Comparison of ENCODE assay signal across 8 cellular contexts in genomic region chrX:2609431-2610238, GRCh38.
DNase-seq lines count a peak whose midpoint lies in the region; ATAC-seq and TF ChIP-seq lines count a peak whose summit lies in the region.

No MANE protein-coding gene starts in this region.

- H2BK12ac ChIP-seq in trophoblast cell (ENCODE audit: low read length), result no peak overlapping the region

- DNase-seq in A673 (ENCODE audit: low spot score) (peak; percentile 67), NT2/D1 (ENCODE audit: low read depth, low spot score) (no peak), trophoblast cell (peak in 1 of 2 donors; percentile 26), HuH-7.5 (ENCODE audit: low spot score) (no peak), DMS79 treated with DMSO at 0.1 percent for 48 hours (lab: John Stamatoyannopoulos, UW) (no peak)

- peak; percentile 44 for ATAC-seq in GM19328 (IDR thresholded peaks at IDR 0.05; ENCODE audit: unreplicated experiment)
- ATAC-seq in activated CD4-positive, CD25-positive, alpha-beta regulatory T cell treated with anti-CD3 and anti-CD28 coated beads, Interleukin-2, amount 50 U/mL, for 24 hours, result no peak

- peak overlapping the region; percentile 71 for H4K8ac ChIP-seq in trophoblast cell (ENCODE audit: low read depth, low read length)

- H3K4me2 ChIP-seq in trophoblast cell (ENCODE audit: low read length), result peak overlapping the region; percentile 90

- peak overlapping the region; percentile 79 for H3K14ac ChIP-seq in trophoblast cell (ENCODE audit: low read length)

- peak overlapping the region; percentile 87 for H2BK5ac ChIP-seq in trophoblast cell (ENCODE audit: low read depth, low read length, poor library complexity)

- peaks cover 10% of the 10 kb centered on the region for H3K79me2 ChIP-seq in trophoblast cell (ENCODE audit: control insufficient read depth, insufficient read depth, low read length, poor library complexity)

- H3K27ac ChIP-seq in A673 (ENCODE audit: low read depth, low read length, poor library complexity, severe bottlenecking) (peak overlapping the region; percentile 80), esophagus (ENCODE audit: low read depth in 2 of 2, low read length in 1 of 2) (peak overlapping the region; percentile 77 to 88), trophoblast cell (ENCODE audit: low read depth, low read length) (peak overlapping the region; percentile 65)

- peak overlapping the region; percentile 16 for H4K12ac ChIP-seq in trophoblast cell (ENCODE audit: low read depth, low read length)

- WGBS in esophagus, 2 donors, result 0% methylated on average over 41 to 44 of the region's 44 CpGs
- no CpG with 5 or more reads among the region's 44 CpGs for WGBS in trophoblast cell (ENCODE audit: extremely low coverage, insufficient coverage, insufficient read length)

- H2AK5ac ChIP-seq in trophoblast cell (ENCODE audit: low read length), result no peak overlapping the region

- POLR2A ChIA-PET in A673 (lab: Charles Lee; ENCODE audit: low non-redundant PET), result no interaction called here

- H3K18ac ChIP-seq in trophoblast cell (ENCODE audit: low read length), result peak overlapping the region; percentile 90

- peaks cover 15% of the 10 kb centered on the region for H3K36me3 ChIP-seq in A673 (ENCODE audit: insufficient read depth, low read length, poor library complexity, severe bottlenecking)
- H3K36me3 ChIP-seq in NT2/D1 (ENCODE audit: insufficient read depth, insufficient read length, low read length), result peaks cover 28% of the 10 kb centered on the region
- H3K36me3 ChIP-seq in esophagus (ENCODE audit: control insufficient read depth in 2 of 2, insufficient read depth in 2 of 2, low read length in 1 of 2), result peaks cover 0 to 4% of the 10 kb centered on the region in 2 donors
- peaks cover 0 to 5% of the 10 kb centered on the region in 2 experiments for H3K36me3 ChIP-seq in trophoblast cell (ENCODE audit: control insufficient read depth in 1 of 2, insufficient read depth in 2 of 2, low read length in 2 of 2)

- no peaks in the 10 kb centered on the region for H3K27me3 ChIP-seq in A673 (replicated peaks; ENCODE audit: insufficient read depth, low read depth, low read length, poor library complexity)
- no peaks in the 10 kb centered on the region for H3K27me3 ChIP-seq in NT2/D1 (ENCODE audit: insufficient read depth, insufficient read length)
- H3K27me3 ChIP-seq in esophagus (ENCODE audit: control insufficient read depth in 1 of 2, insufficient read depth in 2 of 2, low read length in 2 of 2), result no peaks in the 10 kb centered on the region
- no peaks in the 10 kb centered on the region for H3K27me3 ChIP-seq in trophoblast cell (ENCODE audit: insufficient read depth, low read length)

- H3K79me1 ChIP-seq in trophoblast cell (ENCODE audit: low read length), result peaks cover 14% of the 10 kb centered on the region

- H4K91ac ChIP-seq in trophoblast cell (ENCODE audit: low read depth, low read length), result peak overlapping the region; percentile 63

- no peaks in the 10 kb centered on the region for H3K9me3 ChIP-seq in A673 (ENCODE audit: low read depth, low read length, poor library complexity, severe bottlenecking)
- no peaks in the 10 kb centered on the region for H3K9me3 ChIP-seq in NT2/D1 (ENCODE audit: insufficient read depth, low read length)
- no peaks in the 10 kb centered on the region for H3K9me3 ChIP-seq in esophagus (ENCODE audit: control insufficient read depth in 2 of 2, insufficient read depth in 1 of 2, low read depth in 1 of 2, low read length in 1 of 2)
- no peaks in the 10 kb centered on the region for H3K9me3 ChIP-seq in trophoblast cell (ENCODE audit: insufficient read depth, low read depth, low read length)

- H3K4ac ChIP-seq in trophoblast cell (ENCODE audit: low read depth, low read length), result peak overlapping the region; percentile 33

- peak overlapping the region; percentile 83 for H3K9ac ChIP-seq in NT2/D1 (ENCODE audit: insufficient read length, low read depth)
- H3K9ac ChIP-seq in trophoblast cell (ENCODE audit: low read length), result peak overlapping the region; percentile 86

- no peak for TF ChIP-seq CTCF in A673 (conservative IDR thresholded peaks at IDR 0.05; ENCODE audit: low read depth, low read length)

- BruUV-seq in A673 (replicated peaks; lab: Mats Ljungman, UMichigan), result TSS peak; percentile 43

- intact Hi-C loops in A673 (cut with micrococcal nuclease; ENCODE audit: unreplicated experiment), result no loop called here

- H3K4me1 ChIP-seq in A673 (ENCODE audit: insufficient read depth, low read length, poor library complexity, severe bottlenecking) (peaks cover 16% of the 10 kb centered on the region), NT2/D1 (ENCODE audit: insufficient read depth, insufficient read length) (peaks cover 4% of the 10 kb centered on the region), esophagus (ENCODE audit: control insufficient read depth in 2 of 2, insufficient read depth in 2 of 2, low read length in 1 of 2) (peaks cover 0 to 6% of the 10 kb centered on the region in 2 donors), trophoblast cell (ENCODE audit: control insufficient read depth in 1 of 2, insufficient read depth in 2 of 2, low read length in 2 of 2) (peaks cover 5 to 12% of the 10 kb centered on the region in 2 experiments)

- no peak overlapping the region for H3K23ac ChIP-seq in trophoblast cell (ENCODE audit: low read length)

- no peak overlapping the region for H2AFZ ChIP-seq in trophoblast cell (ENCODE audit: insufficient read depth, low read length, poor library complexity)

- peak overlapping the region; percentile 87 for H3K4me3 ChIP-seq in A673 (ENCODE audit: low read depth, low read length, poor library complexity, severe bottlenecking)
- H3K4me3 ChIP-seq in NT2/D1 (ENCODE audit: insufficient read length, low read depth), result peak overlapping the region; percentile 38
- H3K4me3 ChIP-seq in esophagus (ENCODE audit: low read depth in 1 of 2, low read length in 2 of 2), result peak overlapping the region; percentile 81 to 93
- H3K4me3 ChIP-seq in trophoblast cell (ENCODE audit: low read depth, low read length), result peak overlapping the region; percentile 85

- H2BK120ac ChIP-seq in trophoblast cell (ENCODE audit: insufficient read depth, low read length, poor library complexity), result peak overlapping the region; percentile 72

- CTCF ChIA-PET in A673 (lab: Charles Lee), result no interaction called here
